23 cellular contexts compared by ENCODE assay signal in genomic region chr10:7810443-7810842, GRCh38.
"Had no signal": no experiment of that assay in that cellular context is flagged by ENCODE, and none has a peak within 500 bp of the region (broad histone marks: within the 10 kb centered on the region; RNA-seq: fewer than 3 reads in every experiment).

No MANE protein-coding gene starts in this region.

- H3K27ac Mint-ChIP-seq: activated CD4-positive, alpha-beta memory T cell treated with anti-CD3 and anti-CD28 coated beads, Interleukin-2, amount 10 ng/mL, durations not matched to agents 7 days and 5 days; activated CD4-positive, alpha-beta T cell treated with anti-CD3 and anti-CD28 coated beads, Interleukin-2, amount 10 ng/mL, durations not matched to agents 24 days and 14 days; activated naive CD8-positive, alpha-beta T cell treated with anti-CD3 and anti-CD28 coated beads, Interleukin-2, amount 10 ng/mL, durations not matched to agents 7 days and 5 days; activated T-helper 17 cell treated with anti-CD3 and anti-CD28 coated beads, Interleukin-2, amount 50 U/mL, for 72 hours; natural killer cell treated with Interleukin-12 subunit alpha and Interleukin-12 subunit beta and Interleukin-15 and Interleukin-18, amount 100 ng/mL, for 72 hours; progenitor cell of endocrine pancreas; stimulated activated naive B cell treated with anti-CD40 and anti-IgM and Interleukin-4, amounts not matched to agents 10 μg/mL and 1 μg/mL and 100 μg/mL, for 72 hours; type B pancreatic cell had no signal

- H3K4me1 Mint-ChIP-seq: activated CD4-positive, alpha-beta memory T cell treated with anti-CD3 and anti-CD28 coated beads, Interleukin-2, amount 10 ng/mL, durations not matched to agents 7 days and 5 days; activated CD4-positive, alpha-beta T cell treated with anti-CD3 and anti-CD28 coated beads, Interleukin-2, amount 10 ng/mL, durations not matched to agents 24 days and 14 days; activated naive CD8-positive, alpha-beta T cell treated with anti-CD3 and anti-CD28 coated beads, Interleukin-2, amount 10 ng/mL, durations not matched to agents 7 days and 5 days; activated T-helper 17 cell treated with anti-CD3 and anti-CD28 coated beads, Interleukin-2, amount 50 U/mL, for 72 hours; stimulated activated naive B cell treated with anti-CD40 and anti-IgM and Interleukin-4, amounts not matched to agents 10 μg/mL and 1 μg/mL and 100 μg/mL, for 72 hours had no signal

- H3K9me3 ChIP-seq: esophagus muscularis mucosa, vagina had no signal

- H3K9me3 Mint-ChIP-seq: activated CD4-positive, alpha-beta memory T cell treated with anti-CD3 and anti-CD28 coated beads, Interleukin-2, amount 10 ng/mL, durations not matched to agents 7 days and 5 days; activated CD4-positive, alpha-beta T cell treated with anti-CD3 and anti-CD28 coated beads, Interleukin-2, amount 10 ng/mL, durations not matched to agents 24 days and 14 days; activated naive CD8-positive, alpha-beta T cell treated with anti-CD3 and anti-CD28 coated beads, Interleukin-2, amount 10 ng/mL, durations not matched to agents 7 days and 5 days; activated T-helper 17 cell treated with anti-CD3 and anti-CD28 coated beads, Interleukin-2, amount 50 U/mL, for 72 hours; natural killer cell treated with Interleukin-12 subunit alpha and Interleukin-12 subunit beta and Interleukin-15 and Interleukin-18, amount 100 ng/mL, for 72 hours; stimulated activated naive B cell treated with anti-CD40 and anti-IgM and Interleukin-4, amounts not matched to agents 10 μg/mL and 1 μg/mL and 100 μg/mL, for 72 hours; type B pancreatic cell had no signal

- FAIRE-seq: bronchial epithelial cell, frontal cortex had no signal

- H3K27ac ChIP-seq: esophagus muscularis mucosa, vagina had no signal

- H3K4me3 Mint-ChIP-seq: activated CD4-positive, alpha-beta memory T cell treated with anti-CD3 and anti-CD28 coated beads, Interleukin-2, amount 10 ng/mL, durations not matched to agents 7 days and 5 days; activated CD4-positive, alpha-beta T cell treated with anti-CD3 and anti-CD28 coated beads, Interleukin-2, amount 10 ng/mL, durations not matched to agents 24 days and 14 days; activated naive CD8-positive, alpha-beta T cell treated with anti-CD3 and anti-CD28 coated beads, Interleukin-2, amount 10 ng/mL, durations not matched to agents 7 days and 5 days; activated T-helper 17 cell treated with anti-CD3 and anti-CD28 coated beads, Interleukin-2, amount 50 U/mL, for 72 hours; natural killer cell treated with Interleukin-12 subunit alpha and Interleukin-12 subunit beta and Interleukin-15 and Interleukin-18, amount 100 ng/mL, for 72 hours; stimulated activated naive B cell treated with anti-CD40 and anti-IgM and Interleukin-4, amounts not matched to agents 10 μg/mL and 1 μg/mL and 100 μg/mL, for 72 hours; type B pancreatic cell had no signal

- H3K4me3 ChIP-seq: esophagus muscularis mucosa, vagina had no signal

- H3K4me1 ChIP-seq: esophagus muscularis mucosa, vagina had no signal

- H3K27me3 Mint-ChIP-seq: activated CD4-positive, alpha-beta memory T cell treated with anti-CD3 and anti-CD28 coated beads, Interleukin-2, amount 10 ng/mL, durations not matched to agents 7 days and 5 days; activated T-helper 17 cell treated with anti-CD3 and anti-CD28 coated beads, Interleukin-2, amount 50 U/mL, for 72 hours; progenitor cell of endocrine pancreas had no signal

- DNase-seq: activated CD4-positive, alpha-beta memory T cell treated with anti-CD3 and anti-CD28 coated beads, Interleukin-2, amount 10 ng/mL, durations not matched to agents 7 days and 5 days; activated CD4-positive, alpha-beta T cell treated with anti-CD3 and anti-CD28 coated beads, Interleukin-2, amount 10 ng/mL, durations not matched to agents 24 days and 14 days; activated naive CD4-positive, alpha-beta T cell; activated naive CD8-positive, alpha-beta T cell treated with anti-CD3 and anti-CD28 coated beads, Interleukin-2, amount 10 ng/mL, durations not matched to agents 7 days and 5 days; amygdala; cerebellar nuclear complex; cortex of kidney; glutamatergic neuron; hippocampal formation; midbrain; retina; stimulated activated CD4-positive, alpha-beta T cell treated with anti-CD3 and anti-CD28 coated beads, Interleukin-2, amount 100 ng/mL, for 48 hours; stimulated activated CD8-positive, alpha-beta memory T cell treated with anti-CD3 and anti-CD28 coated beads, Interleukin-4, amount 100 ng/mL, for 48 hours; stimulated activated naive B cell treated with anti-CD40 and anti-IgM and Interleukin-4, amounts not matched to agents 10 μg/mL and 1 μg/mL and 100 μg/mL, for 72 hours had no signal

- ATAC-seq: activated CD4-positive, CD25-positive, alpha-beta regulatory T cell treated with anti-CD3 and anti-CD28 coated beads, Interleukin-2, amount 50 U/mL, for 24 hours; activated T-helper 17 cell treated with anti-CD3 and anti-CD28 coated beads, Interleukin-2, amount 50 U/mL, for 72 hours; natural killer cell treated with Interleukin-12 subunit alpha and Interleukin-12 subunit beta and Interleukin-15 and Interleukin-18, amount 100 ng/mL, for 72 hours; stimulated activated naive B cell treated with anti-CD40 and anti-IgM and Interleukin-4, amounts not matched to agents 10 μg/mL and 1 μg/mL and 100 μg/mL, for 72 hours had no signal

- H3K27me3 ChIP-seq: esophagus muscularis mucosa, vagina had no signal
